25 cellular contexts compared by ENCODE assay signal in the genomic region with DNA sequence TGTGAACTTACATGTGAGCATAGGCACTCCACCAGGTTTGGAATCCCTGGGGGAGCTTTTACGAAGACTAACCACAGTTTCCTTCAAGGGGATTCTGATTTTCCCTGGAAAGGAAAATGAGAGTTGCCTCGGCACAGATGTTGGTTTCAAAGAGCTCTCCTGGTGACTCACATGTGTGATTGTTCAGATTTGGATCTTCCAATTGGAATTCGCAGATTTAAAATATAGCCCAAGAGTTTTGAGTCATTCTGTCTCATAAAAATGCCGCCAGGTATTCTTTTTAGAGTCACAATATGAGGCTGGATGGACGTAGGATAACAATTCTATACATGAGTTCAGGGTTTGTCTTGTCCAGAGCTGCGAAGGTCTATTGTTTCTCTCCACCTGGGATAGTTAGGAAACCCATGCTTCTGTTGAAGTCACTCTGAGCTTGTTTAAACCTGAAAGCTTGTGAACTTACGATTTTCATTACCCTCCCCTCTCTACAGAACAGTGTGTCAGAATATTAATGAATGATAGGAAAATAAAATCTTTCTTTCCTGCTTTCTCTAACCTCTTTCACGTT.
DNase-seq lines count a peak whose midpoint lies in the region; ATAC-seq, FAIRE-seq and TF ChIP-seq lines count a peak whose summit lies in the region.
"Had no signal": no experiment of that assay in that cellular context is flagged by ENCODE, and none has a peak within 500 bp of the region (broad histone marks: within the 10 kb centered on the region; RNA-seq: fewer than 3 reads in every experiment).

No MANE protein-coding gene starts in this region.

- FAIRE-seq in keratinocyte (lab: Jason Lieb, UNC): peak; percentile 74

- no peak for ATAC-seq in GM18861 (IDR thresholded peaks at IDR 0.05; ENCODE audit: unreplicated experiment)

- H3K27me3 Mint-ChIP-seq in endothelial cell (ENCODE audit: unreplicated experiment): peaks cover 2% of the 10 kb centered on the region

- peak overlapping the region; percentile 52 for H2AFZ ChIP-seq in keratinocyte (ENCODE audit: control insufficient read depth, low read length)

- DNase-seq in HPDE6-E6E7 (ENCODE audit: extremely low spot score) (peak; percentile 5), astrocyte of the cerebellum (ENCODE audit: low read depth) (peak; percentile 20), keratinocyte (ENCODE audit: low read depth, low spot score) (peak; percentile 41), NCI-H1436 treated with DMSO at 0.1 percent for 48 hours (lab: John Stamatoyannopoulos, UW) (no peak), endothelial cell (ENCODE audit: low spot score) (no peak), sigmoid colon (no peak)
- DNase-seq: activated CD4-positive, alpha-beta T cell treated with anti-CD3 and anti-CD28 coated beads for 48 hours; activated naive CD4-positive, alpha-beta T cell treated with anti-CD3 and anti-CD28 coated beads, Interleukin-2, amount 50 U/mL, for 16 hours; anterior cingulate cortex; C1 segment of cervical spinal cord; effector memory CD4-positive, alpha-beta T cell; esophagus squamous epithelium; glutamatergic neuron; H7; Karpas-422; NCI-H1092; NCI-H2029 treated with DMSO at 0.1 percent for 48 hours; NCI-H446; OCI-M1; retina; stomach; transverse colon had no signal

- H3K9ac ChIP-seq in BLaER1: no peak overlapping the region
- H3K9ac ChIP-seq in keratinocyte (ENCODE audit: control insufficient read depth, extremely low read depth, insufficient read depth, low read length): peak overlapping the region; percentile 30

- H3K4me1 ChIP-seq in BLaER1 (peaks cover 14% of the 10 kb centered on the region), keratinocyte (ENCODE audit: control insufficient read depth, extremely low read depth, insufficient read depth, low read length) (peaks cover 21% of the 10 kb centered on the region), sigmoid colon (no peaks in the 10 kb centered on the region)
- H3K4me1 ChIP-seq: esophagus squamous epithelium, transverse colon had no signal

- H4K20me1 ChIP-seq in BLaER1 (no peaks in the 10 kb centered on the region), keratinocyte (ENCODE audit: control insufficient read depth, extremely low read depth, insufficient read depth, low read length) (no peaks in the 10 kb centered on the region)

- TF ChIP-seq EP300 in sigmoid colon (IDR thresholded peaks at IDR 0.05): no peak

- H3K27me3 ChIP-seq in BLaER1 (no peaks in the 10 kb centered on the region), keratinocyte (ENCODE audit: control insufficient read depth, extremely low read depth, insufficient read depth, low read length) (no peaks in the 10 kb centered on the region), sigmoid colon (no peaks in the 10 kb centered on the region)
- H3K27me3 ChIP-seq: esophagus squamous epithelium, stomach, transverse colon had no signal

- TF ChIP-seq CTCF in astrocyte of the cerebellum (IDR thresholded peaks at IDR 0.05; ENCODE audit: low read depth, low read length, missing control alignments) (no peak), keratinocyte (optimal IDR thresholded peaks at IDR 0.05 in 1 of 3, IDR thresholded peaks at IDR 0.05 in 1 of 3, conservative IDR thresholded peaks at IDR 0.05 in 1 of 3; ENCODE audit: extremely low read depth in 1 of 3, insufficient read depth in 2 of 3, low read length in 3 of 3) (no peak), endothelial cell (IDR thresholded peaks at IDR 0.05; ENCODE audit: unreplicated experiment) (no peak), sigmoid colon (IDR thresholded peaks at IDR 0.05) (no peak)

- H3K36me3 ChIP-seq in BLaER1: no peaks in the 10 kb centered on the region
- H3K36me3 ChIP-seq in keratinocyte (ENCODE audit: control insufficient read depth in 2 of 2, extremely low read depth in 1 of 2, insufficient read depth in 2 of 2, low read length in 2 of 2): peaks cover 0 to 5% of the 10 kb centered on the region in 2 experiments
- peaks cover 0 to 4% (median 0%) of the 10 kb centered on the region in 4 donors for H3K36me3 ChIP-seq in sigmoid colon
- H3K36me3 ChIP-seq: esophagus squamous epithelium, transverse colon had no signal

- H3K27ac ChIP-seq in BLaER1 (no peak overlapping the region), keratinocyte (ENCODE audit: control insufficient read depth, insufficient read depth, low read length) (peak overlapping the region; percentile 78), sigmoid colon (no peak overlapping the region)
- H3K27ac ChIP-seq: esophagus squamous epithelium, stomach, transverse colon had no signal

- 75 to 83% methylated on average over 8 of the region's 8 CpGs for WGBS in sigmoid colon, 2 donors

- H3K4me3 Mint-ChIP-seq in endothelial cell (ENCODE audit: unreplicated experiment): no peak overlapping the region
- H3K4me3 Mint-ChIP-seq: T-helper 1 cell treated with Interleukin-12 subunit alpha and Interleukin-12 subunit beta and Interleukin-4 antibody, amounts not matched to agents 30 μg/mL and 1 μg/mL, for 36 hours had no signal

- H3K36me3 Mint-ChIP-seq in endothelial cell (ENCODE audit: low read depth, unreplicated experiment): no peaks in the 10 kb centered on the region

- no peaks in the 10 kb centered on the region for H3K9me1 ChIP-seq in keratinocyte (ENCODE audit: control insufficient read depth, extremely low read depth, insufficient read depth, low read length)

- no peaks in the 10 kb centered on the region for H3K4me1 Mint-ChIP-seq in endothelial cell (ENCODE audit: unreplicated experiment)

- intact Hi-C loops in sigmoid colon (cut with DNase I): no loop called here

- in situ Hi-C loops in astrocyte of the cerebellum (cut with HindIII; ENCODE audit: low sequenced_read_pairs): no loop called here

- H3K27ac Mint-ChIP-seq in endothelial cell (ENCODE audit: unreplicated experiment): no peak overlapping the region
- H3K27ac Mint-ChIP-seq: T-helper 1 cell treated with Interleukin-12 subunit alpha and Interleukin-12 subunit beta and Interleukin-4 antibody, amounts not matched to agents 30 μg/mL and 1 μg/mL, for 36 hours had no signal

- no peak overlapping the region for H3K4me3 ChIP-seq in BLaER1
- no peak overlapping the region for H3K4me3 ChIP-seq in astrocyte of the cerebellum (ENCODE audit: low read depth, low read length)
- H3K4me3 ChIP-seq in keratinocyte (ENCODE audit: control insufficient read depth in 2 of 3, extremely low read depth in 1 of 3, insufficient read depth in 2 of 3, low read depth in 1 of 3, low read length in 3 of 3): peak overlapping the region in 1 of 3 experiments; percentile 19
- no peak overlapping the region for H3K4me3 ChIP-seq in sigmoid colon
- H3K4me3 ChIP-seq: esophagus squamous epithelium, stomach, transverse colon had no signal

- dilution Hi-C loops in keratinocyte (cut with MboI; ENCODE audit: extremely low pct_ligation_motif_present, low sequenced_read_pairs): no loop called here

- no peaks in the 10 kb centered on the region for H3K9me3 ChIP-seq in BLaER1
- H3K9me3 ChIP-seq in keratinocyte (ENCODE audit: control insufficient read depth, low read depth, low read length): no peaks in the 10 kb centered on the region
- no peaks in the 10 kb centered on the region for H3K9me3 ChIP-seq in sigmoid colon
- H3K9me3 ChIP-seq: esophagus squamous epithelium, stomach, transverse colon had no signal

- H3K4me2 ChIP-seq in BLaER1: peak overlapping the region; percentile 49
- peak overlapping the region; percentile 45 for H3K4me2 ChIP-seq in keratinocyte (ENCODE audit: control insufficient read depth, extremely low read depth, insufficient read depth, low read depth, low read length)

- peaks cover 2% of the 10 kb centered on the region for H3K79me2 ChIP-seq in keratinocyte (ENCODE audit: control insufficient read depth, insufficient read depth, low read length)

- no peak for TF ChIP-seq POLR2A in sigmoid colon (IDR thresholded peaks at IDR 0.05)

- H3K9me3 Mint-ChIP-seq in endothelial cell (ENCODE audit: unreplicated experiment): no peaks in the 10 kb centered on the region
- H3K9me3 Mint-ChIP-seq: T-helper 1 cell treated with Interleukin-12 subunit alpha and Interleukin-12 subunit beta and Interleukin-4 antibody, amounts not matched to agents 30 μg/mL and 1 μg/mL, for 36 hours had no signal

Comparison
In these comparisons a context has a peak if more than half of its experiments do, and no peak if none do; other contexts are left out.
1. DNase-seq: peak in HPDE6-E6E7 (single experiment), astrocyte of the cerebellum (single experiment) and keratinocyte (single experiment); none in NCI-H1436 treated with DMSO at 0.1 percent for 48 hours (single experiment), endothelial cell (single experiment) and sigmoid colon (single experiment).